ENCODE assay signal across 17 cellular contexts in the genomic region with DNA sequence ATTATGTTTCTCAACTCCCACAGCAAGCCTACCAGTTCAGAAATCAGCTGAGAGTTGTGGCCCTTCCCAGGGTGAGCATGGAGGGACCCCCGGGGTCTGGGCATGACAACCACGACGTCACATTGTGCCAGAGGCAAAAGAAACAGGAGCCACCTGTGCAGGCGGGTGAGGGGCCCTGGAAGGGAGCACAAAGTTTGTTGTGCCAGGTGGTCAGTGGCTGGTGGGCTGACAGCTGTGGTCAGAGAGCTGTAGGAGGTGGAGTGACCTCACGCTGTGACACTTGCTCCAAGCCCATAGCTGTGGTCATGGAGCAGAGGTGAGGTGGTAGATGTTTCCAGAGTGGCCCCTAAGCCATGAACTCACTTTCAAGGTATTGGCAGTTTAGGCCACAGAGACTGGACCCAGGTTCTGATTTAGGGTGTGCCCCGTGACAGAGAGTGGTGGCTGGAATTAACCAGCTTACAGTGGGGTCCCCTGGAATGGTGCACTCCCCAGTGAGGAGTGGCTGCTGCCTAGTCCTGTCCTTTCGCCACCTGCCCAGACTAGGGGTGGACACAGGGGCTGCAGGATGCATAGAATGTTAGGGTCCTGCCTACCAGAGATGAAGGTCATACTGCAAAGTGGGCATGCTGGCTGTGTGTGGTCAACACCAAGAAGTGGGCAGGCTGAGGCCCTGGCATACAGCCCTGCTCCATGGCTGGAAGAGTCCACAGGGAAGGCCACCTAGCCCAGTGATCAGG.
DNase-seq lines count a peak whose midpoint lies in the region; ATAC-seq and TF ChIP-seq lines count a peak whose summit lies in the region.
"Had no signal": no experiment of that assay in that cellular context is flagged by ENCODE, and none has a peak within 500 bp of the region (broad histone marks: within the 10 kb centered on the region; RNA-seq: fewer than 3 reads in every experiment).

No MANE protein-coding gene starts in this region.

- no peaks in the 10 kb centered on the region for H3K27me3 ChIP-seq in sigmoid colon
- H3K27me3 ChIP-seq in aorta (ENCODE audit: control insufficient read depth in 1 of 2, insufficient read depth in 2 of 2, low read length in 1 of 2) = no peaks in the 10 kb centered on the region

- peak; percentile 37 for DNase-seq in Right ventricle myocardium inferior (ENCODE audit: missing footprints)
- no peak for DNase-seq in cardiac septum (ENCODE audit: low spot score)
- DNase-seq in left kidney (ENCODE audit: low read depth, low spot score) = peak; percentile 61
- DNase-seq in sigmoid colon = peak; percentile 50
- peak; percentile 41 to 56 for DNase-seq in aorta
- no peak for DNase-seq in NCI-H1105 (lab: John Stamatoyannopoulos, UW)
- no peak for DNase-seq in NK-92 (lab: John Stamatoyannopoulos, UW; ENCODE audit: unreplicated experiment)
- DNase-seq: AML-193; Caco-2; CD8-positive, alpha-beta memory T cell; DND-41; GDM1; GOT3; H9 had no signal

- TF ChIP-seq CTCF in sigmoid colon (IDR thresholded peaks at IDR 0.05) = no peak

- peaks cover 0 to 39% (median 27%) of the 10 kb centered on the region in 4 donors for H3K4me1 ChIP-seq in sigmoid colon
- no peaks in the 10 kb centered on the region for H3K4me1 ChIP-seq in aorta (ENCODE audit: control insufficient read depth in 1 of 2, insufficient read depth in 2 of 2, low read length in 2 of 2)
- H3K4me1 ChIP-seq: BLaER1 had no signal

- TF ChIP-seq EP300 in sigmoid colon (IDR thresholded peaks at IDR 0.05) = no peak

- ATAC-seq in Right ventricle myocardium inferior (no peak), aorta (ENCODE audit: low FRiP score) (no peak), SK-N-SH treated with all-trans-retinoic acid at 6 μM for 48 hours (no peak)

- intact Hi-C loops in Right ventricle myocardium inferior (cut with DNase I) (loop anchor here (5.0 kb wide), 1 partner anchor 135 kb away; a partner anchor contains a TSS), cardiac septum (cut with DNase I) (no loop called here), sigmoid colon (cut with DNase I) (no loop called here), aorta (cut with DNase I) (no loop called here)

- H3K36me3 ChIP-seq in sigmoid colon (no peaks in the 10 kb centered on the region), aorta (ENCODE audit: control insufficient read depth in 1 of 2, insufficient read depth in 2 of 2, low read length in 1 of 2) (no peaks in the 10 kb centered on the region)
- H3K36me3 ChIP-seq: BLaER1 had no signal

- H3K27ac ChIP-seq in sigmoid colon = no peak overlapping the region
- H3K27ac ChIP-seq in aorta (ENCODE audit: low read depth in 1 of 2, low read length in 2 of 2) = no peak overlapping the region
- H3K27ac ChIP-seq: 22Rv1, BLaER1 had no signal

- H3K9me3 ChIP-seq in sigmoid colon (no peaks in the 10 kb centered on the region), aorta (ENCODE audit: control insufficient read depth, low read length) (no peaks in the 10 kb centered on the region)
- H3K9me3 ChIP-seq: BLaER1, Caco-2 had no signal

- WGBS in sigmoid colon, 2 donors = 82 to 84% methylated on average over 7 of the region's 7 CpGs
- 87 to 90% methylated on average over 7 of the region's 7 CpGs for WGBS in aorta, 2 donors

- TF ChIP-seq POLR2A in sigmoid colon (IDR thresholded peaks at IDR 0.05) = no peak

- H3K4me3 ChIP-seq in sigmoid colon (no peak overlapping the region), aorta (ENCODE audit: low read length in 2 of 2) (no peak overlapping the region)
- H3K4me3 ChIP-seq: BLaER1 had no signal

TF ChIP-seq in SK-N-SH treated with all-trans-retinoic acid at 6 μM for 48 hours, 23 proteins besides CTCF, POLR2A, EP300 and RAD21:
- no peak for TF ChIP-seq GLIS3 (CRISPR knock-in tag; IDR thresholded peaks at IDR 0.05)

Comparison
In these comparisons a context has a peak if more than half of its experiments do, and no peak if none do; other contexts are left out.
1. DNase-seq: peak in Right ventricle myocardium inferior (single experiment), left kidney (single experiment), sigmoid colon (single experiment) and aorta (2 of 2); none in cardiac septum (single experiment), NCI-H1105 (single experiment) and NK-92 (single experiment).